In genomic region chr15:70260096-70260495, GRCh38 we compare ENCODE assay signal across 21 cellular contexts.
DNase-seq lines count a peak whose midpoint lies in the region; ATAC-seq, FAIRE-seq and TF ChIP-seq lines count a peak whose summit lies in the region.
"Had no signal": no experiment of that assay in that cellular context is flagged by ENCODE, and none has a peak within 500 bp of the region (broad histone marks: within the 10 kb centered on the region; RNA-seq: fewer than 3 reads in every experiment).

No MANE protein-coding gene starts in this region.

- peak overlapping the region; percentile 63 for H3K4me3 ChIP-seq in Loucy (ENCODE audit: low read length, poor library complexity, severe bottlenecking)
- no peak overlapping the region for H3K4me3 ChIP-seq in astrocyte (ENCODE audit: insufficient read depth, low read depth, low read length)
- H3K4me3 ChIP-seq in colonic mucosa = no peak overlapping the region
- H3K4me3 ChIP-seq: ascending aorta, GM23248, right atrium auricular region, SJSA1 had no signal

- peaks cover 44% of the 10 kb centered on the region for H3K27me3 Mint-ChIP-seq in activated naive CD4-positive, alpha-beta T cell treated with anti-CD3 and anti-CD28 coated beads, Interleukin-2, amount 10 ng/mL, durations not matched to agents 7 days and 5 days
- H3K27me3 Mint-ChIP-seq in astrocyte (ENCODE audit: low read depth, unreplicated experiment) = peaks cover 59% of the 10 kb centered on the region
- H3K27me3 Mint-ChIP-seq in stimulated activated naive CD8-positive, alpha-beta T cell treated with anti-CD3 and anti-CD28 coated beads, Interleukin-15, Interleukin-2, amounts not matched to agents 100 ng/mL and 50 ng/mL, for 24 hours = peaks cover 10% of the 10 kb centered on the region

- H3K36me3 Mint-ChIP-seq in activated naive CD4-positive, alpha-beta T cell treated with anti-CD3 and anti-CD28 coated beads, Interleukin-2, amount 10 ng/mL, durations not matched to agents 7 days and 5 days = no peaks in the 10 kb centered on the region
- H3K36me3 Mint-ChIP-seq in astrocyte (ENCODE audit: low read depth, unreplicated experiment) = no peaks in the 10 kb centered on the region
- H3K36me3 Mint-ChIP-seq in stimulated activated naive CD8-positive, alpha-beta T cell treated with anti-CD3 and anti-CD28 coated beads, Interleukin-15, Interleukin-2, amounts not matched to agents 100 ng/mL and 50 ng/mL, for 24 hours (ENCODE audit: low read depth) = no peaks in the 10 kb centered on the region
- H3K36me3 Mint-ChIP-seq: IgD-negative memory B cell had no signal

- DNase-seq in activated naive CD4-positive, alpha-beta T cell treated with anti-CD3 and anti-CD28 coated beads, Interleukin-2, amount 10 ng/mL, durations not matched to agents 7 days and 5 days = peak; percentile 42
- DNase-seq in activated naive CD4-positive, alpha-beta T cell treated with Interleukin-2 at 50 U/mL for 16 hours = no peak
- DNase-seq in astrocyte (ENCODE audit: low read depth) (no peak), UCSD-AML1 (lab: John Stamatoyannopoulos, UW; ENCODE audit: unreplicated experiment) (no peak), colonic mucosa (no peak), Right ventricle myocardium inferior (ENCODE audit: missing footprints) (no peak)
- DNase-seq: GM23248, left colon, NCI-H1092, NCI-H2107, NCI-H526 treated with DMSO at 0.1 percent for 48 hours, T1000 had no signal

- H4K20me1 ChIP-seq in Loucy (ENCODE audit: insufficient read depth, low read length, poor library complexity, severe bottlenecking) = no peaks in the 10 kb centered on the region
- peaks cover 5% of the 10 kb centered on the region for H4K20me1 ChIP-seq in astrocyte (ENCODE audit: insufficient read depth, low read length)

- CTCF ChIA-PET in activated naive CD4-positive, alpha-beta T cell treated with anti-CD3 and anti-CD28 coated beads, Interleukin-2, amount 10 ng/mL, durations not matched to agents 7 days and 5 days (lab: Charles Lee) = interaction anchor here (1.0 to 1.7 kb wide), 5 partner anchors 13 to 797 kb away, joined by 3 read pairs; no protein-coding TSS in a partner anchor

- H3K9ac ChIP-seq in Loucy (ENCODE audit: low read depth, low read length, poor library complexity, severe bottlenecking) = peak overlapping the region; percentile 81
- no peak overlapping the region for H3K9ac ChIP-seq in astrocyte (ENCODE audit: low read length)
- H3K9ac ChIP-seq in colonic mucosa (ENCODE audit: low read depth in 2 of 2, low read length in 2 of 2) = no peak overlapping the region
- H3K9ac ChIP-seq: GM23248 had no signal

- H3K27me3 ChIP-seq in Loucy (ENCODE audit: insufficient read depth, low read length, poor library complexity, severe bottlenecking) (no peaks in the 10 kb centered on the region), astrocyte (ENCODE audit: insufficient read depth, low read length) (peaks cover 12% of the 10 kb centered on the region), colonic mucosa (no peaks in the 10 kb centered on the region)
- H3K27me3 ChIP-seq: ascending aorta, neutrophil, right atrium auricular region, SJSA1 had no signal

- no peak for FAIRE-seq in astrocyte (lab: Jason Lieb, UNC)
- FAIRE-seq: colon had no signal

- H3K27ac ChIP-seq in astrocyte (ENCODE audit: low read depth, low read length) (no peak overlapping the region), colonic mucosa (no peak overlapping the region)
- H3K27ac ChIP-seq: ascending aorta, epithelial cell of prostate, GM23248, neutrophil, right atrium auricular region, SJSA1 had no signal

- H3K27ac Mint-ChIP-seq in activated naive CD4-positive, alpha-beta T cell treated with anti-CD3 and anti-CD28 coated beads, Interleukin-2, amount 10 ng/mL, durations not matched to agents 7 days and 5 days = peak overlapping the region; percentile 89
- H3K27ac Mint-ChIP-seq in astrocyte (ENCODE audit: unreplicated experiment) = peak overlapping the region; percentile 58
- peak overlapping the region; percentile 27 for H3K27ac Mint-ChIP-seq in stimulated activated naive CD8-positive, alpha-beta T cell treated with anti-CD3 and anti-CD28 coated beads, Interleukin-15, Interleukin-2, amounts not matched to agents 100 ng/mL and 50 ng/mL, for 24 hours
- H3K27ac Mint-ChIP-seq: IgD-negative memory B cell had no signal

- H3K36me3 ChIP-seq in Loucy (ENCODE audit: insufficient read depth, low read length) (no peaks in the 10 kb centered on the region), astrocyte (ENCODE audit: insufficient read depth, low read length) (no peaks in the 10 kb centered on the region), colonic mucosa (no peaks in the 10 kb centered on the region)
- H3K36me3 ChIP-seq: ascending aorta, neutrophil, right atrium auricular region, SJSA1 had no signal

- H3K4me2 ChIP-seq in Loucy (ENCODE audit: low read depth, low read length, poor library complexity, severe bottlenecking) (peak overlapping the region; percentile 75), astrocyte (ENCODE audit: low read length) (no peak overlapping the region)

- H3K4me3 Mint-ChIP-seq in activated naive CD4-positive, alpha-beta T cell treated with anti-CD3 and anti-CD28 coated beads, Interleukin-2, amount 10 ng/mL, durations not matched to agents 7 days and 5 days = no peak overlapping the region
- no peak overlapping the region for H3K4me3 Mint-ChIP-seq in astrocyte (ENCODE audit: unreplicated experiment)
- no peak overlapping the region for H3K4me3 Mint-ChIP-seq in stimulated activated naive CD8-positive, alpha-beta T cell treated with anti-CD3 and anti-CD28 coated beads, Interleukin-15, Interleukin-2, amounts not matched to agents 100 ng/mL and 50 ng/mL, for 24 hours

- H3K4me1 ChIP-seq in Loucy (ENCODE audit: insufficient read depth, low read length, poor library complexity, severe bottlenecking) (peaks cover 65% of the 10 kb centered on the region), astrocyte (ENCODE audit: insufficient read depth, low read length) (peaks cover 18% of the 10 kb centered on the region), colonic mucosa (no peaks in the 10 kb centered on the region)

- intact Hi-C loops in colonic mucosa (cut with DNase I) (loop anchor here (10.0 kb wide), 1 partner anchor 155 kb away; no protein-coding TSS in a partner anchor), Right ventricle myocardium inferior (cut with DNase I) (no loop called here)

- ATAC-seq in Right ventricle myocardium inferior = no peak
- ATAC-seq: left colon had no signal

- no peak overlapping the region for H2AFZ ChIP-seq in Loucy (ENCODE audit: low read length)
- H2AFZ ChIP-seq in astrocyte (ENCODE audit: low read depth, low read length) = no peak overlapping the region
- H2AFZ ChIP-seq: GM23248 had no signal

- H3K9me2 ChIP-seq in Loucy (replicated peaks; ENCODE audit: low read depth, low read length) = no peaks in the 10 kb centered on the region

- TF ChIP-seq CTCF in Loucy (conservative IDR thresholded peaks at IDR 0.05; ENCODE audit: low read length) = peak; percentile 7; the same call in 1 of the 2 replicates
- no peak for TF ChIP-seq CTCF in astrocyte (IDR thresholded peaks at IDR 0.05; ENCODE audit: insufficient read depth, low read depth, low read length)
- no peak for TF ChIP-seq CTCF in colonic mucosa (IDR thresholded peaks at IDR 0.05)

- H3K79me2 ChIP-seq in Loucy (ENCODE audit: insufficient read depth, low read length) (no peaks in the 10 kb centered on the region; the same call in 1 of the 2 replicates), astrocyte (ENCODE audit: insufficient read depth, low read length) (no peaks in the 10 kb centered on the region)

- H3K9me3 Mint-ChIP-seq in activated naive CD4-positive, alpha-beta T cell treated with anti-CD3 and anti-CD28 coated beads, Interleukin-2, amount 10 ng/mL, durations not matched to agents 7 days and 5 days = no peaks in the 10 kb centered on the region
- H3K9me3 Mint-ChIP-seq in astrocyte (ENCODE audit: unreplicated experiment) = peaks cover 6% of the 10 kb centered on the region
- H3K9me3 Mint-ChIP-seq in stimulated activated naive CD8-positive, alpha-beta T cell treated with anti-CD3 and anti-CD28 coated beads, Interleukin-15, Interleukin-2, amounts not matched to agents 100 ng/mL and 50 ng/mL, for 24 hours = no peaks in the 10 kb centered on the region
- H3K9me3 Mint-ChIP-seq: IgD-negative memory B cell had no signal

- H3K4me1 Mint-ChIP-seq in activated naive CD4-positive, alpha-beta T cell treated with anti-CD3 and anti-CD28 coated beads, Interleukin-2, amount 10 ng/mL, durations not matched to agents 7 days and 5 days = peaks cover 53% of the 10 kb centered on the region
- peaks cover 27% of the 10 kb centered on the region for H3K4me1 Mint-ChIP-seq in astrocyte (ENCODE audit: low read depth, unreplicated experiment)
- peaks cover 66% of the 10 kb centered on the region for H3K4me1 Mint-ChIP-seq in stimulated activated naive CD8-positive, alpha-beta T cell treated with anti-CD3 and anti-CD28 coated beads, Interleukin-15, Interleukin-2, amounts not matched to agents 100 ng/mL and 50 ng/mL, for 24 hours (ENCODE audit: low read depth)

- H3K9me3 ChIP-seq in Loucy (ENCODE audit: insufficient read depth, low read depth, low read length) (no peaks in the 10 kb centered on the region), astrocyte (ENCODE audit: insufficient read depth, low read depth, low read length) (no peaks in the 10 kb centered on the region), colonic mucosa (no peaks in the 10 kb centered on the region)
- H3K9me3 ChIP-seq: ascending aorta, neutrophil, right atrium auricular region, SJSA1 had no signal

- peaks cover 7% of the 10 kb centered on the region; the same call in 1 of the 2 replicates for H3F3A ChIP-seq in Loucy (ENCODE audit: low read depth)

Comparison
In these comparisons a context has a peak if more than half of its experiments do, and no peak if none do; other contexts are left out.
1. H3K27ac Mint-ChIP-seq: peak in every context shown above with its lines; median percentile 89 in activated naive CD4-positive, alpha-beta T cell treated with anti-CD3 and anti-CD28 coated beads, Interleukin-2, amount 10 ng/mL, durations not matched to agents 7 days and 5 days; 58 in astrocyte; 27 in stimulated activated naive CD8-positive, alpha-beta T cell treated with anti-CD3 and anti-CD28 coated beads, Interleukin-15, Interleukin-2, amounts not matched to agents 100 ng/mL and 50 ng/mL, for 24 hours.